In the genomic region with DNA sequence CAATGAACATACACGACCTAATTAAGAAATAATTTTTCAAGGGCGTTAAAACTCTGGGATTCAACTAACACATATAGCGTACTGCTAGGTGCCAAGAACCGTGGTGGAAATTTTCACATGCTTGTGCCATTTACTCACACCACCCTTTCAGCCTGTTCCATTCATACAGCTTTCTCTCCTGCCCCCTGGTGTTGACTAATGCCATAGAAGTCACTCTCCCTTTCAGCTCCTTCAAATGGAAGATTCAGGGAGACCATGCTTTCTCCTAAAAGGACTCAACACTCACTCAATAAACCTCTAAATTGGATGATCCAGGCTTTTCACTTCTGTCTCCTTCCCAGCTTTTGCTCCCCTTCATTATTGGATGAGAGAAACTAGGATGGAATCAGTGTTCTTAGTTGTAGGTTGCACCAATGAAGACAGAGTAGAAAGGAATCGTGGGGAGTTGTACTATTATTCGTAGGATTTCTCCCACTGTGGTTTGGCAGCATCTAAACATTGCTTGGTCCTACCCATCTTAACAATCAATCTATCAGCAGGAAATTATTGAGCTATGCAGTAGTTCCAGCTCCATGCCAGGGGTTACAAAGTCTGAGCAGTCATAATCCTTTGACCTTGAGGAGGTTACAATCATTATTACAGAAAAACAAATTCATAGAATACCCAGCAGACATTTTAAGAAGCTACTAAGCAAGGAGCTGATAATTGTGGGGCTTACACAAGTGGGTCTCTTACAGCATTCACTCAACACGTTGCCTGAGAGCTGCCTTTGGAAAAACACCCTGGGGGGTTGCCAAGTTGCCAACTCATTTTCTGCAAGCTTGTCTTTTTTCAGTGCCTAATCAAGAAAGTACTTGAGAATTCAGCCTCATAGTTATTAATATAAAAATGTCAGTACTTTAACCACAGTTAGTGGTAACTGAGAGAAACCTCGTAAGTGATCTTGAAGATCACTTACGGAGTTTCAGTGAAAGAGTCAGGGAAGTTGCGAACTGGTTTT, we compare ENCODE assay signal across 1 cellular context.
TF ChIP-seq lines count a peak whose summit lies in the region.

No MANE protein-coding gene starts in this region.

TF ChIP-seq in HepG2, 621 proteins besides CTCF, POLR2A, EP300 and RAD21 (continued from another document and continues in another):
- TF ChIP-seq FOSL2 (CRISPR knock-in tag; IDR thresholded peaks at IDR 0.05) (peak; percentile 44; the same call in 1 of the 2 replicates), KLF13 (CRISPR knock-in tag; IDR thresholded peaks at IDR 0.05) (no peak), ZNF644 (CRISPR knock-in tag; IDR thresholded peaks at IDR 0.05; ENCODE audit: low read depth) (0 out of 2 replicates have a peak, but pooled peaks have one; percentile 26), KAT7 (CRISPR knock-in tag; IDR thresholded peaks at IDR 0.05; ENCODE audit: borderline replicate concordance) (no peak), ERF (CRISPR knock-in tag; IDR thresholded peaks at IDR 0.05) (0 out of 2 replicates have a peak, but pooled peaks have one; percentile 46), SMC3 (IDR thresholded peaks at IDR 0.05; ENCODE audit: low read length) (peak; percentile 97), ZBTB8A (CRISPR knock-in tag; IDR thresholded peaks at IDR 0.05; ENCODE audit: borderline replicate concordance, low read depth) (no peak), ZNF337 (CRISPR knock-in tag; IDR thresholded peaks at IDR 0.05; ENCODE audit: borderline replicate concordance, low read depth) (no peak), PHF5A (CRISPR knock-in tag; IDR thresholded peaks at IDR 0.05; ENCODE audit: low read depth, unreplicated experiment) (peak; percentile 49), GATAD2A (CRISPR knock-in tag; IDR thresholded peaks at IDR 0.05) (peak; percentile 49; the same call in 1 of the 2 replicates), STAG1 (CRISPR knock-in tag; IDR thresholded peaks at IDR 0.05) (peak; percentile 92), ZNF792 (CRISPR knock-in tag; IDR thresholded peaks at IDR 0.05) (0 out of 2 replicates have a peak, but pooled peaks have one; percentile 28), FIP1L1 (IDR thresholded peaks at IDR 0.05; ENCODE audit: borderline replicate concordance, insufficient read depth, low read depth, low read length) (no peak), CBX1 (IDR thresholded peaks at IDR 0.05; ENCODE audit: low read depth) (no peak), ESRRA (CRISPR knock-in tag; IDR thresholded peaks at IDR 0.05; ENCODE audit: low read depth) (no peak), MED1 (CRISPR knock-in tag; IDR thresholded peaks at IDR 0.05) (0 out of 2 replicates have a peak, but pooled peaks have one; percentile 10), RFX1 (IDR thresholded peaks at IDR 0.05) (no peak), TGIF2 (CRISPR knock-in tag; IDR thresholded peaks at IDR 0.05) (0 out of 2 replicates have a peak, but pooled peaks have one; percentile 56), ATF1 (CRISPR knock-in tag; IDR thresholded peaks at IDR 0.05) (no peak), ZNF431 (CRISPR knock-in tag; IDR thresholded peaks at IDR 0.05; ENCODE audit: borderline replicate concordance, low read depth) (no peak), RXRB (CRISPR knock-in tag; IDR thresholded peaks at IDR 0.05; ENCODE audit: borderline replicate concordance) (peak; percentile 35; the same call in 1 of the 2 replicates), THAP11 (CRISPR knock-in tag; IDR thresholded peaks at IDR 0.05) (peak; percentile 22; the same call in 1 of the 2 replicates), AGO2 (optimal IDR thresholded peaks at IDR 0.05; ENCODE audit: low read depth, low read length) (no peak), HOXD1 (CRISPR knock-in tag; IDR thresholded peaks at IDR 0.05) (no peak), ZNF562 (CRISPR knock-in tag; IDR thresholded peaks at IDR 0.05; ENCODE audit: borderline replicate concordance) (no peak), SPEN (CRISPR knock-in tag; IDR thresholded peaks at IDR 0.05; ENCODE audit: low read depth) (no peak), NCOA5 (CRISPR knock-in tag; IDR thresholded peaks at IDR 0.05) (no peak), HOXA3 (CRISPR knock-in tag; IDR thresholded peaks at IDR 0.05) (no peak), BHLHE40 (IDR thresholded peaks at IDR 0.05; ENCODE audit: low read length) (0 out of 2 replicates have a peak, but pooled peaks have one; percentile 11), PAF1 (CRISPR knock-in tag; IDR thresholded peaks at IDR 0.05) (no peak), ZNF205 (CRISPR knock-in tag; IDR thresholded peaks at IDR 0.05) (no peak), ZMYM4 (CRISPR knock-in tag; IDR thresholded peaks at IDR 0.05) (0 out of 2 replicates have a peak, but pooled peaks have one; percentile 21)
- TF ChIP-seq, protein P1, sequence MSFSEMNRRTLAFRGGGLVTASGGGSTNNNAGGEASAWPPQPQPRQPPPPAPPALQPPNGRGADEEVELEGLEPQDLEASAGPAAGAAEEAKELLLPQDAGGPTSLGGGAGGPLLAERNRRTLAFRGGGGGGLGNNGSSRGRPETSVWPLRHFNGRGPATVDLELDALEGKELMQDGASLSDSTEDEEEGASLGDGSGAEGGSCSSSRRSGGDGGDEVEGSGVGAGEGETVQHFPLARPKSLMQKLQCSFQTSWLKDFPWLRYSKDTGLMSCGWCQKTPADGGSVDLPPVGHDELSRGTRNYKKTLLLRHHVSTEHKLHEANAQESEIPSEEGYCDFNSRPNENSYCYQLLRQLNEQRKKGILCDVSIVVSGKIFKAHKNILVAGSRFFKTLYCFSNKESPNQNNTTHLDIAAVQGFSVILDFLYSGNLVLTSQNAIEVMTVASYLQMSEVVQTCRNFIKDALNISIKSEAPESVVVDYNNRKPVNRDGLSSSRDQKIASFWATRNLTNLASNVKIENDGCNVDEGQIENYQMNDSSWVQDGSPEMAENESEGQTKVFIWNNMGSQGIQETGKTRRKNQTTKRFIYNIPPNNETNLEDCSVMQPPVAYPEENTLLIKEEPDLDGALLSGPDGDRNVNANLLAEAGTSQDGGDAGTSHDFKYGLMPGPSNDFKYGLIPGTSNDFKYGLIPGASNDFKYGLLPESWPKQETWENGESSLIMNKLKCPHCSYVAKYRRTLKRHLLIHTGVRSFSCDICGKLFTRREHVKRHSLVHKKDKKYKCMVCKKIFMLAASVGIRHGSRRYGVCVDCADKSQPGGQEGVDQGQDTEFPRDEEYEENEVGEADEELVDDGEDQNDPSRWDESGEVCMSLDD (CRISPR knock-in tag; IDR thresholded peaks at IDR 0.05; ENCODE audit: borderline replicate concordance) = no peak
- TF ChIP-seq, protein P2, sequence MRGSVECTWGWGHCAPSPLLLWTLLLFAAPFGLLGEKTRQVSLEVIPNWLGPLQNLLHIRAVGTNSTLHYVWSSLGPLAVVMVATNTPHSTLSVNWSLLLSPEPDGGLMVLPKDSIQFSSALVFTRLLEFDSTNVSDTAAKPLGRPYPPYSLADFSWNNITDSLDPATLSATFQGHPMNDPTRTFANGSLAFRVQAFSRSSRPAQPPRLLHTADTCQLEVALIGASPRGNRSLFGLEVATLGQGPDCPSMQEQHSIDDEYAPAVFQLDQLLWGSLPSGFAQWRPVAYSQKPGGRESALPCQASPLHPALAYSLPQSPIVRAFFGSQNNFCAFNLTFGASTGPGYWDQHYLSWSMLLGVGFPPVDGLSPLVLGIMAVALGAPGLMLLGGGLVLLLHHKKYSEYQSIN (CRISPR knock-in tag; IDR thresholded peaks at IDR 0.05; ENCODE audit: borderline replicate concordance) = no peak
- TF ChIP-seq, protein P3, sequence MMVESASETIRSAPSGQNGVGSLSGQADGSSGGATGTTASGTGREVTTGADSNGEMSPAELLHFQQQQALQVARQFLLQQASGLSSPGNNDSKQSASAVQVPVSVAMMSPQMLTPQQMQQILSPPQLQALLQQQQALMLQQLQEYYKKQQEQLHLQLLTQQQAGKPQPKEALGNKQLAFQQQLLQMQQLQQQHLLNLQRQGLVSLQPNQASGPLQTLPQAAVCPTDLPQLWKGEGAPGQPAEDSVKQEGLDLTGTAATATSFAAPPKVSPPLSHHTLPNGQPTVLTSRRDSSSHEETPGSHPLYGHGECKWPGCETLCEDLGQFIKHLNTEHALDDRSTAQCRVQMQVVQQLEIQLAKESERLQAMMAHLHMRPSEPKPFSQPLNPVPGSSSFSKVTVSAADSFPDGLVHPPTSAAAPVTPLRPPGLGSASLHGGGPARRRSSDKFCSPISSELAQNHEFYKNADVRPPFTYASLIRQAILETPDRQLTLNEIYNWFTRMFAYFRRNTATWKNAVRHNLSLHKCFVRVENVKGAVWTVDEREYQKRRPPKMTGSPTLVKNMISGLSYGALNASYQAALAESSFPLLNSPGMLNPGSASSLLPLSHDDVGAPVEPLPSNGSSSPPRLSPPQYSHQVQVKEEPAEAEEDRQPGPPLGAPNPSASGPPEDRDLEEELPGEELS (CRISPR knock-in tag; IDR thresholded peaks at IDR 0.05) = no peak
- TF ChIP-seq, protein P4, sequence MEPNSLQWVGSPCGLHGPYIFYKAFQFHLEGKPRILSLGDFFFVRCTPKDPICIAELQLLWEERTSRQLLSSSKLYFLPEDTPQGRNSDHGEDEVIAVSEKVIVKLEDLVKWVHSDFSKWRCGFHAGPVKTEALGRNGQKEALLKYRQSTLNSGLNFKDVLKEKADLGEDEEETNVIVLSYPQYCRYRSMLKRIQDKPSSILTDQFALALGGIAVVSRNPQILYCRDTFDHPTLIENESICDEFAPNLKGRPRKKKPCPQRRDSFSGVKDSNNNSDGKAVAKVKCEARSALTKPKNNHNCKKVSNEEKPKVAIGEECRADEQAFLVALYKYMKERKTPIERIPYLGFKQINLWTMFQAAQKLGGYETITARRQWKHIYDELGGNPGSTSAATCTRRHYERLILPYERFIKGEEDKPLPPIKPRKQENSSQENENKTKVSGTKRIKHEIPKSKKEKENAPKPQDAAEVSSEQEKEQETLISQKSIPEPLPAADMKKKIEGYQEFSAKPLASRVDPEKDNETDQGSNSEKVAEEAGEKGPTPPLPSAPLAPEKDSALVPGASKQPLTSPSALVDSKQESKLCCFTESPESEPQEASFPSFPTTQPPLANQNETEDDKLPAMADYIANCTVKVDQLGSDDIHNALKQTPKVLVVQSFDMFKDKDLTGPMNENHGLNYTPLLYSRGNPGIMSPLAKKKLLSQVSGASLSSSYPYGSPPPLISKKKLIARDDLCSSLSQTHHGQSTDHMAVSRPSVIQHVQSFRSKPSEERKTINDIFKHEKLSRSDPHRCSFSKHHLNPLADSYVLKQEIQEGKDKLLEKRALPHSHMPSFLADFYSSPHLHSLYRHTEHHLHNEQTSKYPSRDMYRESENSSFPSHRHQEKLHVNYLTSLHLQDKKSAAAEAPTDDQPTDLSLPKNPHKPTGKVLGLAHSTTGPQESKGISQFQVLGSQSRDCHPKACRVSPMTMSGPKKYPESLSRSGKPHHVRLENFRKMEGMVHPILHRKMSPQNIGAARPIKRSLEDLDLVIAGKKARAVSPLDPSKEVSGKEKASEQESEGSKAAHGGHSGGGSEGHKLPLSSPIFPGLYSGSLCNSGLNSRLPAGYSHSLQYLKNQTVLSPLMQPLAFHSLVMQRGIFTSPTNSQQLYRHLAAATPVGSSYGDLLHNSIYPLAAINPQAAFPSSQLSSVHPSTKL (CRISPR knock-in tag; IDR thresholded peaks at IDR 0.05) = peak; percentile 19; the same call in 1 of the 2 replicates
- TF ChIP-seq, protein P5, sequence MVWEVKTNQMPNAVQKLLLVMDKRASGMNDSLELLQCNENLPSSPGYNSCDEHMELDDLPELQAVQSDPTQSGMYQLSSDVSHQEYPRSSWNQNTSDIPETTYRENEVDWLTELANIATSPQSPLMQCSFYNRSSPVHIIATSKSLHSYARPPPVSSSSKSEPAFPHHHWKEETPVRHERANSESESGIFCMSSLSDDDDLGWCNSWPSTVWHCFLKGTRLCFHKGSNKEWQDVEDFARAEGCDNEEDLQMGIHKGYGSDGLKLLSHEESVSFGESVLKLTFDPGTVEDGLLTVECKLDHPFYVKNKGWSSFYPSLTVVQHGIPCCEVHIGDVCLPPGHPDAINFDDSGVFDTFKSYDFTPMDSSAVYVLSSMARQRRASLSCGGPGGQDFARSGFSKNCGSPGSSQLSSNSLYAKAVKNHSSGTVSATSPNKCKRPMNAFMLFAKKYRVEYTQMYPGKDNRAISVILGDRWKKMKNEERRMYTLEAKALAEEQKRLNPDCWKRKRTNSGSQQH (CRISPR knock-in tag; IDR thresholded peaks at IDR 0.05; ENCODE audit: low read depth) = 0 out of 2 replicates have a peak, but pooled peaks have one; percentile 42
- TF ChIP-seq, protein P6, sequence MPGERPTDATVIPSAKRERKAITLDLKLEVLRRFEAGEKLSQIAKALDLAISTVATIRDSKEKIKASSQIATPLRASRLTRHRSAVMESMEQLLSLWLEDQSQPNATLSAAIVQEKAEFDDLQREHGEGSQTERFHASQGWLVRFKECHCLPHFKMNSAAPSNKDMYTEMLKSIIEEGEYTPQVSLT (CRISPR knock-in tag; IDR thresholded peaks at IDR 0.05; ENCODE audit: borderline replicate concordance, low read depth) = no peak
- TF ChIP-seq, protein P7, sequence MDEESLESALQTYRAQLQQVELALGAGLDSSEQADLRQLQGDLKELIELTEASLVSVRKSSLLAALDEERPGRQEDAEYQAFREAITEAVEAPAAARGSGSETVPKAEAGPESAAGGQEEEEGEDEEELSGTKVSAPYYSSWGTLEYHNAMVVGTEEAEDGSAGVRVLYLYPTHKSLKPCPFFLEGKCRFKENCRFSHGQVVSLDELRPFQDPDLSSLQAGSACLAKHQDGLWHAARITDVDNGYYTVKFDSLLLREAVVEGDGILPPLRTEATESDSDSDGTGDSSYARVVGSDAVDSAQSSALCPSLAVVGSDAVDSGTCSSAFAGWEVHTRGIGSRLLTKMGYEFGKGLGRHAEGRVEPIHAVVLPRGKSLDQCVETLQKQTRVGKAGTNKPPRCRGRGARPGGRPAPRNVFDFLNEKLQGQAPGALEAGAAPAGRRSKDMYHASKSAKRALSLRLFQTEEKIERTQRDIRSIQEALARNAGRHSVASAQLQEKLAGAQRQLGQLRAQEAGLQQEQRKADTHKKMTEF (CRISPR knock-in tag; IDR thresholded peaks at IDR 0.05) = 0 out of 2 replicates have a peak, but pooled peaks have one; percentile 14
